11 cellular contexts compared by ENCODE assay signal in genomic region chr7:73742338-73742752, GRCh38. TPM values are rescaled to one million over a fixed set of nuclear protein-coding genes. Genes with fewer than 3 reads are reported as not detected.
DNase-seq lines count a peak whose midpoint lies in the region; ATAC-seq and TF ChIP-seq lines count a peak whose summit lies in the region.
"Had no signal": no experiment of that assay in that cellular context is flagged by ENCODE, and none has a peak within 500 bp of the region (broad histone marks: within the 10 kb centered on the region; RNA-seq: fewer than 3 reads in every experiment).

No MANE protein-coding gene starts in this region.

- TF ChIP-seq POLR2A in esophagus muscularis mucosa (IDR thresholded peaks at IDR 0.05; ENCODE audit: low read depth) (no peak), tibial nerve (IDR thresholded peaks at IDR 0.05) (no peak)

- no peak for ATAC-seq in right cardiac atrium
- ATAC-seq: heart left ventricle had no signal

- H3K79me2 ChIP-seq in OCI-LY3 (ENCODE audit: low read length): peaks cover 6% of the 10 kb centered on the region; the same call in 1 of the 2 replicates

- H3K9ac ChIP-seq in HUES48 (ENCODE audit: low read depth, low read length) (peak overlapping the region; percentile 88), OCI-LY3 (ENCODE audit: low read length) (peak overlapping the region; percentile 41; the same call in 1 of the 2 replicates)

- WGBS in esophagus muscularis mucosa: 67% methylated on average over 7 of the region's 7 CpGs
- 52 to 62% methylated on average over 7 of the region's 7 CpGs for WGBS in tibial nerve, 2 donors
- WGBS in right cardiac atrium: 54% methylated on average over 7 of the region's 7 CpGs

- DNase-seq in iPS-NIHi11 (ENCODE audit: low spot score): peak; percentile 29
- peak; percentile 38 for DNase-seq in renal cortical epithelial cell (ENCODE audit: low read depth)
- DNase-seq in stimulated activated CD4-positive, alpha-beta T cell treated with anti-CD3 and anti-CD28 coated beads, Interleukin-2, amount 100 ng/mL, for 48 hours: no peak
- no peak for DNase-seq in esophagus muscularis mucosa (ENCODE audit: extremely low spot score)
- no peak for DNase-seq in tibial nerve (ENCODE audit: low spot score in 2 of 2)
- DNase-seq in right cardiac atrium: no peak

- H4K20me1 ChIP-seq in OCI-LY3 (ENCODE audit: insufficient read depth, low read length): peaks cover 6% of the 10 kb centered on the region

- intact Hi-C loops in esophagus muscularis mucosa (cut with DNase I) (no loop called here), right cardiac atrium (cut with DNase I) (no loop called here)

- TF ChIP-seq EP300 in esophagus muscularis mucosa (IDR thresholded peaks at IDR 0.05) (no peak), tibial nerve (IDR thresholded peaks at IDR 0.05) (no peak)

- H3K27me3 ChIP-seq in HUES48 (ENCODE audit: control insufficient read depth, insufficient read depth, low read length): peaks cover 9% of the 10 kb centered on the region
- no peaks in the 10 kb centered on the region for H3K27me3 ChIP-seq in OCI-LY3 (ENCODE audit: low read depth, low read length)
- no peaks in the 10 kb centered on the region for H3K27me3 ChIP-seq in esophagus muscularis mucosa
- no peaks in the 10 kb centered on the region for H3K27me3 ChIP-seq in tibial nerve
- no peaks in the 10 kb centered on the region for H3K27me3 ChIP-seq in right cardiac atrium (ENCODE audit: control insufficient read depth, insufficient read depth)
- H3K27me3 ChIP-seq: heart left ventricle had no signal

- H3K4me2 ChIP-seq in OCI-LY3 (ENCODE audit: low read length): peak overlapping the region; percentile 53

- peaks cover 35% of the 10 kb centered on the region for H3K4me1 ChIP-seq in HUES48 (ENCODE audit: control insufficient read depth, insufficient read depth, low read length)
- H3K4me1 ChIP-seq in OCI-LY3 (ENCODE audit: low read length): peaks cover 31% of the 10 kb centered on the region
- peaks cover 16 to 47% (median 37%) of the 10 kb centered on the region in 4 donors for H3K4me1 ChIP-seq in esophagus muscularis mucosa
- H3K4me1 ChIP-seq in tibial nerve: peaks cover 0 to 29% (median 12%) of the 10 kb centered on the region in 4 donors
- peaks cover 5% of the 10 kb centered on the region for H3K4me1 ChIP-seq in right cardiac atrium (ENCODE audit: control insufficient read depth, insufficient read depth, low read length)

- no peaks in the 10 kb centered on the region for H3K9me3 ChIP-seq in HUES48 (ENCODE audit: control insufficient read depth, insufficient read depth, low read length)
- no peaks in the 10 kb centered on the region for H3K9me3 ChIP-seq in OCI-LY3 (ENCODE audit: insufficient read depth, low read length)
- H3K9me3 ChIP-seq in esophagus muscularis mucosa: no peaks in the 10 kb centered on the region
- no peaks in the 10 kb centered on the region for H3K9me3 ChIP-seq in tibial nerve
- H3K9me3 ChIP-seq in right cardiac atrium (ENCODE audit: control insufficient read depth, low read length): no peaks in the 10 kb centered on the region
- H3K9me3 ChIP-seq: heart left ventricle, neutrophil had no signal

- no peak overlapping the region for H2AFZ ChIP-seq in OCI-LY3 (ENCODE audit: low read depth, low read length)

- H3K27ac ChIP-seq in HUES48 (ENCODE audit: low read depth, low read length) (peak overlapping the region; percentile 96), OCI-LY3 (ENCODE audit: low read length) (peak overlapping the region; percentile 45; the same call in 1 of the 2 replicates), esophagus muscularis mucosa (replicated peaks in 1 of 4) (peak overlapping the region in 2 of 4 donors; percentile 44 to 45), tibial nerve (peak overlapping the region in 1 of 4 donors; percentile 68), right cardiac atrium (ENCODE audit: low read length) (no peak overlapping the region)
- H3K27ac ChIP-seq: heart left ventricle, neutrophil had no signal

- H3K4me3 ChIP-seq in HUES48 (ENCODE audit: low read depth, low read length) (peak overlapping the region; percentile 50), OCI-LY3 (ENCODE audit: low read length) (peak overlapping the region; percentile 41), esophagus muscularis mucosa (no peak overlapping the region), tibial nerve (no peak overlapping the region), right cardiac atrium (ENCODE audit: low read length) (no peak overlapping the region)
- H3K4me3 ChIP-seq: heart left ventricle had no signal

- no peak for TF ChIP-seq CTCF in OCI-LY3 (IDR thresholded peaks at IDR 0.05; ENCODE audit: low read depth, low read length)
- TF ChIP-seq CTCF in esophagus muscularis mucosa (IDR thresholded peaks at IDR 0.05): no peak
- TF ChIP-seq CTCF in tibial nerve (IDR thresholded peaks at IDR 0.05): no peak

- H3K36me3 ChIP-seq in HUES48 (ENCODE audit: control insufficient read depth, insufficient read depth, low read length) (peaks cover 5% of the 10 kb centered on the region), OCI-LY3 (replicated peaks; ENCODE audit: low read depth, low read length) (no peaks in the 10 kb centered on the region), esophagus muscularis mucosa (peaks cover 0 to 1% (median under 1%) of the 10 kb centered on the region in 4 donors), tibial nerve (no peaks in the 10 kb centered on the region)

RNA-seq across cellular contexts. Expression of gene ABHD11, which starts 3.7 kb away (rescaled TPM):
- total RNA-seq in renal cortical epithelial cell: 20.4 and 67.2 TPM in 2 replicates
- total RNA-seq in esophagus muscularis mucosa: 1 to 10 TPM; 6.1 to 7.9 (median 7.2) TPM
- total RNA-seq in tibial nerve: 10 to 100 TPM in 2 of 4 donors, 1 to 10 TPM in 2; 7.5 to 19.2 (median 10.9) TPM
- 10 to 100 TPM; 21.1 to 28.7 (median 23.9) TPM for total RNA-seq in right cardiac atrium
- 31.2 TPM for polyA plus RNA-seq in right cardiac atrium

RNA-seq across cellular contexts. Expression of gene STX1A, which starts 22.9 kb away (rescaled TPM):
- total RNA-seq in renal cortical epithelial cell (12.9 and 13.9 TPM in 2 replicates), esophagus muscularis mucosa (10 to 100 TPM in 2 of 4 donors, 1 to 10 TPM in 2; 7.1 to 16.0 (median 9.6) TPM), tibial nerve (10 to 100 TPM in 2 of 4 donors, 1 to 10 TPM in 2; 3.9 to 19.4 (median 10.8) TPM), right cardiac atrium (1 to 10 TPM; 1.7 to 3.1 (median 2.3) TPM)
- polyA plus RNA-seq in right cardiac atrium: 1.8 TPM

RNA-seq across cellular contexts. Expression of gene CLDN3, which starts 27.7 kb away (rescaled TPM):
- total RNA-seq in renal cortical epithelial cell (10.8 and 11.6 TPM in 2 replicates), esophagus muscularis mucosa (under 1 TPM in 1 of 4 donors, not detected in 3; 0.80 TPM), tibial nerve (not detected), right cardiac atrium (not detected)
- not detected for polyA plus RNA-seq in right cardiac atrium
- total RNA-seq: G401, heart left ventricle had no signal

RNA-seq across cellular contexts. Expression of gene BUD23, which starts 58.9 kb away (rescaled TPM):
- 34.0 and 67.7 TPM in 2 replicates for total RNA-seq in renal cortical epithelial cell
- total RNA-seq in esophagus muscularis mucosa: 10 to 100 TPM; 43.2 to 51.5 (median 48.6) TPM
- total RNA-seq in tibial nerve: 10 to 100 TPM; 22.5 to 50.6 (median 39.3) TPM
- total RNA-seq in right cardiac atrium: 10 to 100 TPM; 53.0 to 72.0 (median 58.9) TPM
- polyA plus RNA-seq in right cardiac atrium: 97.5 TPM

RNA-seq across cellular contexts. Expression of gene DNAJC30, which starts 59.1 kb away (rescaled TPM):
- 1.0 and 1.9 TPM in 2 replicates for total RNA-seq in renal cortical epithelial cell
- 1 to 10 TPM; 4.5 to 7.5 (median 5.5) TPM for total RNA-seq in esophagus muscularis mucosa
- total RNA-seq in tibial nerve: 1 to 10 TPM; 2.7 to 8.4 (median 6.3) TPM
- 10 to 100 TPM; 14.5 to 21.1 (median 17.6) TPM for total RNA-seq in right cardiac atrium
- 20.1 TPM for polyA plus RNA-seq in right cardiac atrium

Comparison
In these comparisons a context has a peak if more than half of its experiments do, and no peak if none do; other contexts are left out.
1. H3K4me3 ChIP-seq: peak in HUES48 (single experiment) and OCI-LY3 (single experiment); none in esophagus muscularis mucosa (0 of 4), tibial nerve (0 of 4) and right cardiac atrium (single experiment).
2. DNase-seq: peak in iPS-NIHi11 (single experiment) and renal cortical epithelial cell (single experiment); none in stimulated activated CD4-positive, alpha-beta T cell treated with anti-CD3 and anti-CD28 coated beads, Interleukin-2, amount 100 ng/mL, for 48 hours (0 of 2), esophagus muscularis mucosa (single experiment), tibial nerve (0 of 2) and right cardiac atrium (0 of 3).